ENCODE assay signal across 20 cellular contexts in genomic region chr14:24372701-24373416, GRCh38. TPM values are rescaled to one million over a fixed set of nuclear protein-coding genes. Genes with fewer than 3 reads are reported as not detected.
DNase-seq lines count a peak whose midpoint lies in the region; ATAC-seq and TF ChIP-seq lines count a peak whose summit lies in the region.
"Had no signal": no experiment of that assay in that cellular context is flagged by ENCODE, and none has a peak within 500 bp of the region (broad histone marks: within the 10 kb centered on the region; RNA-seq: fewer than 3 reads in every experiment).

No MANE protein-coding gene starts in this region.

- POLR2A ChIA-PET in A673 (lab: Charles Lee; ENCODE audit: low non-redundant PET), result no interaction called here

- no TSS peak for BruUV-seq in A673 (replicated peaks; lab: Mats Ljungman, UMichigan)

- H3K4me1 ChIP-seq in A673 (ENCODE audit: insufficient read depth, low read length, poor library complexity, severe bottlenecking) (no peaks in the 10 kb centered on the region), adrenal gland (replicated peaks in 1 of 2) (peaks cover 0 to 5% of the 10 kb centered on the region in 2 donors)
- H3K4me1 ChIP-seq: pancreas had no signal

- H3K27me3 ChIP-seq in A673 (replicated peaks; ENCODE audit: insufficient read depth, low read depth, low read length, poor library complexity) (no peaks in the 10 kb centered on the region), adrenal gland (no peaks in the 10 kb centered on the region)
- H3K27me3 ChIP-seq: esophagus muscularis mucosa, pancreas had no signal

- no peak overlapping the region for H3K4me3 Mint-ChIP-seq in CD14-positive monocyte
- H3K4me3 Mint-ChIP-seq: dendritic cell treated with granulocyte-macrophage colony-stimulating factor and Interleukin-4, amounts not matched to agents 40 ng/mL and 50 ng/mL, for 4 days; stimulated activated naive CD8-positive, alpha-beta T cell treated with anti-CD3 and anti-CD28 coated beads, Interleukin-15, amount 100 ng/mL, for 72 hours; WTC11 had no signal

- H3K9me3 ChIP-seq in A673 (ENCODE audit: low read depth, low read length, poor library complexity, severe bottlenecking) (no peaks in the 10 kb centered on the region), adrenal gland (replicated peaks in 1 of 3) (no peaks in the 10 kb centered on the region)
- H3K9me3 ChIP-seq: esophagus muscularis mucosa, pancreas had no signal

- peaks cover under 1% of the 10 kb centered on the region for H3K4me1 Mint-ChIP-seq in CD14-positive monocyte

- H3K4me3 ChIP-seq in A673 (ENCODE audit: low read depth, low read length, poor library complexity, severe bottlenecking) (no peak overlapping the region), adrenal gland (no peak overlapping the region)
- H3K4me3 ChIP-seq: esophagus muscularis mucosa, GM23248, pancreas had no signal

- H3K36me3 Mint-ChIP-seq in CD14-positive monocyte, result no peaks in the 10 kb centered on the region

- 76 to 82% (median 80%) methylated on average over 10 to 12 of the region's 12 CpGs for WGBS in adrenal gland, 4 donors

- peaks cover 13% of the 10 kb centered on the region for H3K36me3 ChIP-seq in A673 (ENCODE audit: insufficient read depth, low read length, poor library complexity, severe bottlenecking)
- no peaks in the 10 kb centered on the region for H3K36me3 ChIP-seq in adrenal gland (replicated peaks in 1 of 2)
- H3K36me3 ChIP-seq: pancreas had no signal

- CTCF ChIA-PET in A673 (lab: Charles Lee), result no interaction called here

- DNase-seq in A673 (ENCODE audit: low spot score), result peak; percentile 40
- DNase-seq in EL, result peak; percentile 44
- DNase-seq in adrenal gland, result peak in 5 of 7 donors; percentile 33 to 65 (median 57)
- peak; percentile 68 for DNase-seq in left ventricle myocardium superior
- no peak for DNase-seq in NCI-H1436 (lab: John Stamatoyannopoulos, UW)
- no peak for DNase-seq in cerebellum (ENCODE audit: low spot score)
- no peak for DNase-seq in CD14-positive monocyte (ENCODE audit: low spot score)
- DNase-seq: aorta; GM23248; NCI-H1092; NCI-H526; pancreas; stimulated activated CD4-positive, alpha-beta T cell treated with anti-CD3 and anti-CD28 coated beads, Interleukin-12 subunit alpha, Interleukin-12 subunit beta, amount 100 ng/mL, for 4 hours; stimulated activated naive CD8-positive, alpha-beta T cell treated with anti-CD3 and anti-CD28 coated beads, Interleukin-15, amount 100 ng/mL, for 72 hours had no signal

- peaks cover 28 to 36% (median 34%) of the 10 kb centered on the region in 3 donors for H3K27me3 Mint-ChIP-seq in CD14-positive monocyte (ENCODE audit: low read depth in 3 of 3)

- TF ChIP-seq POLR2A in adrenal gland (IDR thresholded peaks at IDR 0.05), result no peak

- H3K27ac ChIP-seq in A673 (ENCODE audit: low read depth, low read length, poor library complexity, severe bottlenecking) (no peak overlapping the region), adrenal gland (peak overlapping the region in 1 of 5 donors; percentile 56)
- H3K27ac ChIP-seq: GM23248, pancreas had no signal

- peak; percentile 20 for ATAC-seq in left ventricle myocardium superior
- no peak for ATAC-seq in HG02588 (IDR thresholded peaks at IDR 0.05; ENCODE audit: unreplicated experiment)
- ATAC-seq: Panc1; pancreas; stimulated activated naive CD8-positive, alpha-beta T cell treated with anti-CD3 and anti-CD28 coated beads, Interleukin-15, amount 100 ng/mL, for 72 hours; WTC11 had no signal

- no peak overlapping the region for H3K27ac Mint-ChIP-seq in CD14-positive monocyte
- H3K27ac Mint-ChIP-seq: dendritic cell treated with granulocyte-macrophage colony-stimulating factor and Interleukin-4, amounts not matched to agents 40 ng/mL and 50 ng/mL, for 4 days; stimulated activated naive CD8-positive, alpha-beta T cell treated with anti-CD3 and anti-CD28 coated beads, Interleukin-15, amount 100 ng/mL, for 72 hours; WTC11 had no signal

- intact Hi-C loops in A673 (cut with micrococcal nuclease; ENCODE audit: unreplicated experiment), result no loop called here
- intact Hi-C loops in adrenal gland (cut with DNase I), result no loop called here
- intact Hi-C loops in left ventricle myocardium superior (cut with micrococcal nuclease), result no loop called here
- intact Hi-C loops in CD14-positive monocyte (cut with micrococcal nuclease), result loop anchor here in 1 of 2 donors (5.0 kb wide), 1 partner anchor 34 kb away; no protein-coding TSS in a partner anchor

- H3K9me3 Mint-ChIP-seq in CD14-positive monocyte, result peaks cover 0 to 7% (median 2%) of the 10 kb centered on the region in 7 donors
- H3K9me3 Mint-ChIP-seq: dendritic cell treated with granulocyte-macrophage colony-stimulating factor and Interleukin-4, amounts not matched to agents 40 ng/mL and 50 ng/mL, for 4 days; stimulated activated naive CD8-positive, alpha-beta T cell treated with anti-CD3 and anti-CD28 coated beads, Interleukin-15, amount 100 ng/mL, for 72 hours; WTC11 had no signal

- no peak for TF ChIP-seq CTCF in A673 (conservative IDR thresholded peaks at IDR 0.05; ENCODE audit: low read depth, low read length)
- TF ChIP-seq CTCF in adrenal gland (IDR thresholded peaks at IDR 0.05), result no peak
- TF ChIP-seq CTCF in CD14-positive monocyte (IDR thresholded peaks at IDR 0.05), result no peak

RNA-seq across cellular contexts. Expression of gene NFATC4, which starts 4.9 kb away (rescaled TPM):
- 38.1 and 69.0 TPM in 2 replicates for total RNA-seq in A673 (2021)
- total RNA-seq in adrenal gland, result 100 to 1,000 TPM in 2 of 8 donors, 10 to 100 TPM in 6; 17.0 to 164 (median 59.8) TPM
- polyA plus RNA-seq in adrenal gland, result 100 to 1,000 TPM in 2 of 3 donors, 10 to 100 TPM in 1; 11.8 to 505 (median 390) TPM
- 21.7 TPM for total RNA-seq in left ventricle myocardium superior
- total RNA-seq in cerebellum, result 16.8 TPM
- not detected for polyA plus RNA-seq in CD14-positive monocyte
- total RNA-seq: T-helper 1 cell treated with Interleukin-12 subunit alpha and Interleukin-12 subunit beta and Interleukin-4 antibody, amounts not matched to agents 30 ng/mL and 1 ng/mL, for 36 hours had no signal

RNA-seq across cellular contexts. Expression of gene NYNRIN, which starts 25.9 kb away (rescaled TPM):
- total RNA-seq in A673 (2021) (8.6 and 17.3 TPM in 2 replicates), adrenal gland (10 to 100 TPM in 1 of 8 donors, 1 to 10 TPM in 7; 6.0 to 11.0 (median 7.0) TPM), left ventricle myocardium superior (7.3 TPM), cerebellum (31.8 TPM)
- polyA plus RNA-seq in adrenal gland (1 to 10 TPM; 2.2 to 6.1 (median 3.4) TPM), CD14-positive monocyte (under 1 TPM; 0.18 to 0.40 TPM)

RNA-seq across cellular contexts. Expression of gene RIPK3, which starts 33.1 kb away (rescaled TPM):
- total RNA-seq in A673 (2021) (not detected in 2 replicates), adrenal gland (10 to 100 TPM in 1 of 8 donors, 1 to 10 TPM in 6, under 1 TPM in 1; 0.78 to 10.4 (median 3.8) TPM), left ventricle myocardium superior (3.5 TPM), cerebellum (1.2 TPM)
- polyA plus RNA-seq in adrenal gland (1 to 10 TPM; 1.5 to 8.0 (median 4.6) TPM), CD14-positive monocyte (10 to 100 TPM; 11.7 to 11.8 TPM)

RNA-seq across cellular contexts. Expression of gene ADCY4, which starts 38.0 kb away (rescaled TPM):
- total RNA-seq in A673 (2021), result 0.84 and 1.5 TPM in 2 replicates
- total RNA-seq in adrenal gland, result 10 to 100 TPM in 5 of 8 donors, 1 to 10 TPM in 3; 3.9 to 34.0 (median 13.1) TPM
- 10 to 100 TPM in 2 of 3 donors, 1 to 10 TPM in 1; 4.5 to 70.1 (median 45.8) TPM for polyA plus RNA-seq in adrenal gland
- total RNA-seq in left ventricle myocardium superior, result 26.5 TPM
- 5.2 TPM for total RNA-seq in cerebellum
- under 1 TPM; 0.69 to 0.70 TPM for polyA plus RNA-seq in CD14-positive monocyte

RNA-seq across cellular contexts. Expression of gene CBLN3, which starts 56.6 kb away (rescaled TPM):
- total RNA-seq in A673 (2021) (0.80 and 1.4 TPM in 2 replicates), adrenal gland (10 to 100 TPM in 4 of 8 donors, 1 to 10 TPM in 4; 5.0 to 43.6 (median 9.9) TPM), left ventricle myocardium superior (2.3 TPM), cerebellum (0.91 TPM)
- polyA plus RNA-seq in adrenal gland (10 to 100 TPM in 2 of 3 donors, 1 to 10 TPM in 1; 3.9 to 35.7 (median 21.3) TPM), CD14-positive monocyte (under 1 TPM in 1 of 2 donors, not detected in 1; 0.07 TPM)

Comparison
In these comparisons a context has a peak if more than half of its experiments do, and no peak if none do; other contexts are left out.
1. DNase-seq: peak in A673 (single experiment), EL (single experiment), adrenal gland (5 of 7) and left ventricle myocardium superior (single experiment); none in NCI-H1436 (single experiment), cerebellum (single experiment) and CD14-positive monocyte (single experiment).